In genomic region chr9:68719847-68720246, GRCh38 we compare ENCODE assay signal across 17 cellular contexts. TPM values are rescaled to one million over a fixed set of nuclear protein-coding genes. Genes with fewer than 3 reads are reported as not detected.
A peak's percentile ranks its signal among the peaks of the same experiment; 100 is the strongest.
DNase-seq lines count a peak whose midpoint lies in the region; ATAC-seq, FAIRE-seq and TF ChIP-seq lines count a peak whose summit lies in the region.
"Had no signal": no experiment of that assay in that cellular context is flagged by ENCODE, and none has a peak within 500 bp of the region (broad histone marks: within the 10 kb centered on the region; RNA-seq: fewer than 3 reads in every experiment).

No MANE protein-coding gene starts in this region.

- DNase-seq in HepG2 (ENCODE audit: low spot score) (peak; percentile 47), right lobe of liver (no peak), hepatocyte (ENCODE audit: low spot score) (no peak), neuronal stem cell (ENCODE audit: low spot score) (no peak), NCI-H345 treated with DMSO at 0.1 percent for 48 hours (lab: John Stamatoyannopoulos, UW; ENCODE audit: unreplicated experiment) (no peak), GF-D8 (lab: John Stamatoyannopoulos, UW) (no peak), NCI-H1105 treated with DMSO at 0.1 percent for 48 hours (lab: John Stamatoyannopoulos, UW) (no peak), AML-193 (lab: John Stamatoyannopoulos, UW) (no peak)
- DNase-seq: CD4-positive, alpha-beta memory T cell; DMS153; DMS79; GDM1 had no signal

- H2BK12ac ChIP-seq in neuronal stem cell (ENCODE audit: low read length) = no peak overlapping the region

- no peak overlapping the region for H3K14ac ChIP-seq in neuronal stem cell (ENCODE audit: low read length)

- H3K27me3 ChIP-seq in HepG2 (ENCODE audit: control insufficient read depth in 1 of 2, insufficient read depth in 2 of 2, low read length in 2 of 2) (no peaks in the 10 kb centered on the region), right lobe of liver (no peaks in the 10 kb centered on the region), hepatocyte (no peaks in the 10 kb centered on the region), neuronal stem cell (ENCODE audit: control insufficient read depth in 3 of 3, insufficient read depth in 3 of 3, low read depth in 1 of 3, low read length in 3 of 3) (no peaks in the 10 kb centered on the region)
- H3K27me3 ChIP-seq: BLaER1 had no signal

- TF ChIP-seq CTCF in HepG2 (CRISPR knock-in tag; IDR thresholded peaks at IDR 0.05) (no peak), right lobe of liver (IDR thresholded peaks at IDR 0.05) (no peak), hepatocyte (IDR thresholded peaks at IDR 0.05; ENCODE audit: poor library complexity) (no peak)

- no peaks in the 10 kb centered on the region for H3K9me2 ChIP-seq in hepatocyte (replicated peaks; ENCODE audit: insufficient read depth)

- ATAC-seq in HepG2 = peak; percentile 59; the same call in 2 of the 3 replicates
- ATAC-seq in right lobe of liver = no peak
- ATAC-seq: A549 had no signal

- peaks cover 59% of the 10 kb centered on the region for H3K4me1 ChIP-seq in HepG2 (ENCODE audit: insufficient read depth, low read length)
- no peaks in the 10 kb centered on the region for H3K4me1 ChIP-seq in right lobe of liver
- H3K4me1 ChIP-seq in hepatocyte (ENCODE audit: insufficient read depth) = peaks cover 20% of the 10 kb centered on the region
- peaks cover 0 to 24% of the 10 kb centered on the region in 2 donors for H3K4me1 ChIP-seq in neuronal stem cell (ENCODE audit: control insufficient read depth in 2 of 2, insufficient read depth in 1 of 2, low read depth in 1 of 2, low read length in 2 of 2)
- H3K4me1 ChIP-seq: A549, HAP-1 had no signal

- peak overlapping the region; percentile 63 for H3K27ac ChIP-seq in HepG2 (ENCODE audit: extremely low read length, insufficient read depth, low read length)
- H3K27ac ChIP-seq in right lobe of liver = no peak overlapping the region
- H3K27ac ChIP-seq in hepatocyte = peak overlapping the region; percentile 25
- H3K27ac ChIP-seq in neuronal stem cell (replicated peaks; ENCODE audit: low read length) = no peak overlapping the region
- H3K27ac ChIP-seq: 22Rv1, A549, BLaER1 had no signal

- peak in 1 of 2 experiments; percentile 84; a peak in 2 of 4 replicates for TF ChIP-seq EP300 in HepG2 (IDR thresholded peaks at IDR 0.05; ENCODE audit: low read depth in 2 of 2, low read length in 2 of 2)
- TF ChIP-seq EP300 in HepG2 (CRISPR knock-in tag; IDR thresholded peaks at IDR 0.05; ENCODE audit: borderline replicate concordance) = no peak

- no peak overlapping the region for H3K23ac ChIP-seq in neuronal stem cell (ENCODE audit: low read depth, low read length, poor library complexity)

- CTCF ChIA-PET in HepG2 (lab: Yijun Ruan, JAX; ENCODE audit: low intra/inter-chr PET ratio, low total read pairs) = no interaction called here

- POLR2A ChIA-PET in HepG2 (lab: Yijun Ruan, JAX) = interaction anchor here (1.0 to 2.4 kb wide), 7 partner anchors 11 to 59 kb away, joined by 3 to 15 read pairs (median 4); partner anchors contain the start of gene PIP5K1B

- no peak for TF ChIP-seq RAD21 in HepG2 (CRISPR knock-in tag; IDR thresholded peaks at IDR 0.05)

- TF ChIP-seq POLR2A in HepG2 (IDR thresholded peaks at IDR 0.05; ENCODE audit: insufficient read depth in 1 of 2, low read depth in 2 of 2, low read length in 2 of 2) = no peak
- no peak for TF ChIP-seq POLR2A in right lobe of liver (IDR thresholded peaks at IDR 0.05)

- peaks cover 69% of the 10 kb centered on the region for H3K79me2 ChIP-seq in HepG2 (ENCODE audit: insufficient read depth, low read length)
- H3K79me2 ChIP-seq in hepatocyte = peaks cover 18% of the 10 kb centered on the region

- H3K36me3 ChIP-seq in HepG2 (replicated peaks in 1 of 2; ENCODE audit: control insufficient read depth in 1 of 2, insufficient read depth in 2 of 2, low read length in 2 of 2) = 0 out of 5 replicates have a peak, but pooled peaks cover 0 to 5% of the 10 kb centered on the region in 2 experiments
- no peaks in the 10 kb centered on the region for H3K36me3 ChIP-seq in right lobe of liver
- no peaks in the 10 kb centered on the region for H3K36me3 ChIP-seq in hepatocyte (replicated peaks; ENCODE audit: insufficient read depth, low read depth)
- peaks cover 0 to 24% of the 10 kb centered on the region in 2 donors for H3K36me3 ChIP-seq in neuronal stem cell (replicated peaks in 1 of 2; ENCODE audit: control insufficient read depth in 2 of 2, insufficient read depth in 2 of 2, low read length in 2 of 2)
- H3K36me3 ChIP-seq: BLaER1, HAP-1 had no signal

- H3K9me3 ChIP-seq in HepG2 (ENCODE audit: low read length) (no peaks in the 10 kb centered on the region), right lobe of liver (no peaks in the 10 kb centered on the region), hepatocyte (ENCODE audit: low read depth) (no peaks in the 10 kb centered on the region), neuronal stem cell (replicated peaks in 1 of 2; ENCODE audit: control insufficient read depth in 2 of 2, insufficient read depth in 1 of 2, low read depth in 1 of 2, low read length in 2 of 2) (peaks cover 0 to 15% of the 10 kb centered on the region in 2 donors)
- H3K9me3 ChIP-seq: A549, HAP-1 had no signal

- in situ Hi-C loops in HepG2 (cut with HindIII; ENCODE audit: extremely low pct_ligation_motif_present, low pct_unique_long_range_greater_than_20kb) = no loop called here

- peak; percentile 23 for FAIRE-seq in HepG2 (lab: Jason Lieb, UNC)
- FAIRE-seq: A549 had no signal

- no peak overlapping the region for H3K4ac ChIP-seq in neuronal stem cell (ENCODE audit: low read length)

- H2AFZ ChIP-seq in HepG2 (ENCODE audit: low read length) (no peak overlapping the region), hepatocyte (no peak overlapping the region), neuronal stem cell (ENCODE audit: low read length) (peak overlapping the region; percentile 36)

- H2BK15ac ChIP-seq in neuronal stem cell (ENCODE audit: low read length) = no peak overlapping the region

- no TSS peak for BruUV-seq in HepG2 (replicated peaks; lab: Mats Ljungman, UMichigan)

- H3K9ac ChIP-seq in HepG2 (ENCODE audit: insufficient read depth, low read depth, low read length) (peak overlapping the region; percentile 44; the same call in 1 of the 2 replicates), neuronal stem cell (ENCODE audit: low read depth, low read length, poor library complexity) (no peak overlapping the region)
- H3K9ac ChIP-seq: BLaER1 had no signal

- no peak overlapping the region for H4K91ac ChIP-seq in neuronal stem cell (ENCODE audit: low read depth, low read length, poor library complexity)

- H3K4me2 ChIP-seq in HepG2 (ENCODE audit: low read depth, low read length) (peak overlapping the region; percentile 56), hepatocyte (peak overlapping the region; percentile 52), neuronal stem cell (ENCODE audit: insufficient read depth, low read length, poor library complexity, severe bottlenecking) (no peak overlapping the region)
- H3K4me2 ChIP-seq: A549, BLaER1 had no signal

- H4K8ac ChIP-seq in neuronal stem cell (ENCODE audit: low read depth, low read length) = no peak overlapping the region

- intact Hi-C loops in HepG2 (cut with micrococcal nuclease; ENCODE audit: unreplicated experiment) (no loop called here), right lobe of liver (cut with DNase I) (loop anchor here in 1 of 2 donors (10.0 kb wide), 1 partner anchor 55 kb away; no protein-coding TSS in a partner anchor)

- WGBS in HepG2 (ENCODE audit: low lambda C conversion rate) = 6% methylated on average over 2 of the region's 2 CpGs
- WGBS in right lobe of liver (ENCODE audit: insufficient coverage, low coverage, low lambda C conversion rate, missing lambda C conversion rate) = 14% methylated on average over 2 of the region's 2 CpGs
- WGBS in hepatocyte (ENCODE audit: low lambda C conversion rate, missing lambda C conversion rate) = 27% methylated on average over 2 of the region's 2 CpGs
- WGBS in neuronal stem cell (ENCODE audit: extremely low coverage in 2 of 2, insufficient read length in 2 of 2, insufficient replicate concordance in 1 of 2), 2 donors = no CpG with 5 or more reads among the region's 2 CpGs

- H3K4me3 ChIP-seq in HepG2 (replicated peaks in 1 of 3; ENCODE audit: insufficient read depth in 1 of 3, low read depth in 2 of 3, low read length in 3 of 3) (peak overlapping the region in 2 of 3 experiments; percentile 10 to 19; a peak in 2 of 6 replicates), right lobe of liver (no peak overlapping the region), hepatocyte (no peak overlapping the region), neuronal stem cell (ENCODE audit: low read length in 2 of 2) (no peak overlapping the region)
- H3K4me3 ChIP-seq: A549, BLaER1, HAP-1 had no signal

- H2AK5ac ChIP-seq in neuronal stem cell (ENCODE audit: low read depth, low read length) = no peak overlapping the region

- H3K18ac ChIP-seq in neuronal stem cell (ENCODE audit: low read length) = no peak overlapping the region

- no peaks in the 10 kb centered on the region for H3K79me1 ChIP-seq in neuronal stem cell (ENCODE audit: low read depth, low read length)

- H2BK5ac ChIP-seq in neuronal stem cell (ENCODE audit: low read length) = no peak overlapping the region

- no peak overlapping the region for H2BK120ac ChIP-seq in neuronal stem cell (ENCODE audit: low read depth, low read length)

- no peaks in the 10 kb centered on the region; the same call in 1 of the 2 replicates for H4K20me1 ChIP-seq in HepG2 (ENCODE audit: insufficient read depth, low read length)
- H4K20me1 ChIP-seq in hepatocyte (ENCODE audit: insufficient read depth, poor library complexity, severe bottlenecking) = no peaks in the 10 kb centered on the region
- H4K20me1 ChIP-seq: BLaER1 had no signal

RNA-seq across cellular contexts. Expression of gene PIP5K1B, which starts 14.8 kb away (rescaled TPM):
- total RNA-seq in HepG2 (2016; rRNA removed; fragmentation: Illumina TruSeq; extraction: Trizol) = 15.8 and 20.9 TPM in 2 replicates
- total RNA-seq in HepG2 (2016; cell fraction: cytosol; rRNA removed; fragmentation: Illumina TruSeq; extraction: Trizol; ENCODE audit: low read depth) = 4.8 and 6.0 TPM in 2 replicates
- total RNA-seq in HepG2 (2016; cell fraction: insoluble cytoplasmic fraction; rRNA removed; fragmentation: Illumina TruSeq; extraction: Trizol) = 14.6 and 19.9 TPM in 2 replicates
- 15.0 and 15.8 TPM in 2 replicates for total RNA-seq in HepG2 (2016; cell fraction: membrane; rRNA removed; fragmentation: Illumina TruSeq; extraction: Trizol)
- total RNA-seq in HepG2 (2016; cell fraction: nucleus; rRNA removed; fragmentation: Illumina TruSeq; extraction: Trizol) = 22.1 and 23.7 TPM in 2 replicates
- polyA plus RNA-seq in HepG2 (2011; rRNA removed) = 12.5 and 17.5 TPM in 2 replicates
- polyA plus RNA-seq in HepG2 (2011; cell fraction: cytosol; rRNA removed) = 8.8 and 10.8 TPM in 2 replicates
- polyA plus RNA-seq in HepG2 (2011; cell fraction: nucleus; rRNA removed) = 7.1 and 7.2 TPM in 2 replicates
- 10.5 and 11.6 TPM in 2 replicates for polyA plus RNA-seq in HepG2 (2012)
- polyA plus RNA-seq in HepG2 (2016; cell fraction: cytosol; fragmentation: Illumina TruSeq; extraction: Trizol; ENCODE audit: low read depth) = 4.0 and 4.9 TPM in 2 replicates
- polyA plus RNA-seq in HepG2 (2016; cell fraction: insoluble cytoplasmic fraction; fragmentation: Illumina TruSeq; extraction: Trizol; ENCODE audit: low read depth) = 22.2 and 24.8 TPM in 2 replicates
- polyA plus RNA-seq in HepG2 (2016; cell fraction: membrane; fragmentation: Illumina TruSeq; extraction: Trizol; ENCODE audit: low read depth) = 11.2 and 13.2 TPM in 2 replicates
- polyA plus RNA-seq in HepG2 (2016; cell fraction: nucleus; fragmentation: Illumina TruSeq; extraction: Trizol; ENCODE audit: insufficient read depth, low read depth) = 11.5 and 12.3 TPM in 2 replicates
- polyA minus RNA-seq in HepG2 (2011; rRNA and poly(A)+ RNA removed; ENCODE audit: low replicate concordance) = 0.12 and 25.9 TPM in 2 replicates
- 11.4 and 11.6 TPM in 2 replicates for polyA minus RNA-seq in HepG2 (2011; cell fraction: cytosol; rRNA and poly(A)+ RNA removed)
- polyA minus RNA-seq in HepG2 (2011; cell fraction: nucleus; rRNA and poly(A)+ RNA removed) = 72.0 and 77.6 TPM in 2 replicates
- total RNA-seq in right lobe of liver = under 1 TPM in 2 of 6 experiments, not detected in 4; 0.27 to 0.71 TPM
- 10.2 and 11.1 TPM in 2 replicates for total RNA-seq in hepatocyte
- 2.5 and 3.7 TPM in 2 replicates for polyA plus RNA-seq in hepatocyte
- 2.8 TPM for polyA plus RNA-seq in neuronal stem cell (2013, experiment 1 of 2)
- 2.6 TPM for polyA plus RNA-seq in neuronal stem cell (2013, experiment 2 of 2)
- total RNA-seq: H4 had no signal
- polyA plus RNA-seq: A549 had no signal

Comparison
In these comparisons a context has a peak if more than half of its experiments do, and no peak if none do; other contexts are left out.
1. H3K27ac ChIP-seq: peak in HepG2 (single experiment) and hepatocyte (single experiment); none in right lobe of liver (0 of 3) and neuronal stem cell (single experiment).
2. H3K4me3 ChIP-seq: peak in HepG2 (2 of 3); none in right lobe of liver (0 of 3), hepatocyte (single experiment) and neuronal stem cell (0 of 2).